Comparison of ENCODE assay signal across 11 cellular contexts in the genomic region with DNA sequence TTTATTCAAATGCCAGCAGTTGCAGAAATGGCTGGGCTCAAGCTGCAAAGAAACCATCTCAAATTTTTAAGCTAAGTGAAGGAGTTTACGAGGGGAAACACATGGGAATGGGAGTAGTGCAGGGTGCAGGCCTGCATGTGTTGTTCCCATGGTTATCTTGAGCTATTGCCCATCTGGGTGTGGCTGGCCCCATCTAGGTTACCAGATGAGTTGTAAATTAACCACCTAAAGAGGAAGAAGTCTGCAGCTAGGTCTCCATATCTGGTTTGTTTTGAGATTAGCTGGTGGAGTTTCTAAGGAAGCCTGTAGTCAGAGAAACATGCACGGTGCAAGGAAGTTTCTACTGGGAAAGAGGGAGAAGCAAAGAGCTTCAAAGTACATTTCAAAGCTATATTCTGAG. TPM values are rescaled to one million over a fixed set of nuclear protein-coding genes. Genes with fewer than 3 reads are reported as not detected.
A peak's percentile ranks its signal among the peaks of the same experiment; 100 is the strongest.
DNase-seq lines count a peak whose midpoint lies in the region; ATAC-seq and TF ChIP-seq lines count a peak whose summit lies in the region.
"Had no signal": no experiment of that assay in that cellular context is flagged by ENCODE, and none has a peak within 500 bp of the region (broad histone marks: within the 10 kb centered on the region; RNA-seq: fewer than 3 reads in every experiment).

No MANE protein-coding gene starts in this region.

- ATAC-seq in GM19468 (IDR thresholded peaks at IDR 0.05; ENCODE audit: extremely low read depth, unreplicated experiment) = peak; percentile 73
- ATAC-seq in HG03039 (IDR thresholded peaks at IDR 0.05; ENCODE audit: unreplicated experiment) = peak; percentile 69
- ATAC-seq: gastrocnemius medialis had no signal

- no peak overlapping the region for H3K4me3 ChIP-seq in dorsolateral prefrontal cortex
- H3K4me3 ChIP-seq: gastrocnemius medialis had no signal

- intact Hi-C loops in dorsolateral prefrontal cortex (cut with DNase I) = no loop called here

- peak; percentile 47 for DNase-seq in Caki2 (ENCODE audit: low read depth)
- DNase-seq in NOMO-1 treated with DMSO at 0.1 percent for 48 hours (lab: John Stamatoyannopoulos, UW; ENCODE audit: unreplicated experiment) = peak; percentile 96
- no peak for DNase-seq in NCI-H1436 treated with DMSO at 0.1 percent for 48 hours (lab: John Stamatoyannopoulos, UW)
- DNase-seq in NCI-H2081 treated with DMSO at 0.1 percent for 48 hours (lab: John Stamatoyannopoulos, UW) = no peak
- DNase-seq in dorsolateral prefrontal cortex = no peak
- DNase-seq in activated CD4-positive, CD25-positive, alpha-beta regulatory T cell (lab: John Stamatoyannopoulos, UW) = no peak
- DNase-seq: activated T-cell treated with anti-CD3 and anti-CD28 coated beads, Interleukin-2, amount 50 U/mL, for 48 hours; central memory CD4-positive, alpha-beta T cell; gastrocnemius medialis had no signal

- H3K27me3 ChIP-seq in dorsolateral prefrontal cortex = no peaks in the 10 kb centered on the region
- H3K27me3 ChIP-seq: gastrocnemius medialis had no signal

- no peak for TF ChIP-seq CTCF in dorsolateral prefrontal cortex (IDR thresholded peaks at IDR 0.05 in 54 of 56, conservative IDR thresholded peaks at IDR 0.05 in 2 of 56; ENCODE audit: low read depth in 1 of 56, partially characterized antibody in 56 of 56)

- in situ Hi-C loops in Caki2 (cut with HindIII; ENCODE audit: low pct_unique_long_range_greater_than_20kb, low sequenced_read_pairs) = no loop called here

- H3K27ac ChIP-seq in dorsolateral prefrontal cortex = no peak overlapping the region
- H3K27ac ChIP-seq: gastrocnemius medialis had no signal

RNA-seq across cellular contexts. Expression of a gene that starts 23.3 kb away (rescaled TPM):
- 2.3 and 7.8 TPM in 2 replicates for total RNA-seq in Caki2 (2014; rRNA removed; shearing (Covaris generic); ENCODE audit: low replicate concordance)
- 10 to 100 TPM; 15.5 to 92.8 (median 53.9) TPM for total RNA-seq in dorsolateral prefrontal cortex

RNA-seq across cellular contexts. Expression of a gene that starts 34.0 kb away (rescaled TPM):
- total RNA-seq in Caki2 (2014; rRNA removed; shearing (Covaris generic); ENCODE audit: low replicate concordance) = 0.71 TPM in 1 of 2 replicates, not detected in the other
- 1 to 10 TPM in 118 of 120 experiments, under 1 TPM in 2; 0.78 to 8.2 (median 3.8) TPM for total RNA-seq in dorsolateral prefrontal cortex

RNA-seq across cellular contexts. Expression of a gene that starts 56.7 kb away (rescaled TPM):
- total RNA-seq in Caki2 (2014; rRNA removed; shearing (Covaris generic); ENCODE audit: low replicate concordance) = 0.14 and 0.68 TPM in 2 replicates
- total RNA-seq in dorsolateral prefrontal cortex = 10 to 100 TPM in 115 of 120 experiments, 1 to 10 TPM in 5; 7.1 to 31.7 (median 16.0) TPM

Comparison
In these comparisons a context has a peak if more than half of its experiments do, and no peak if none do; other contexts are left out.
1. DNase-seq: peak in Caki2 (single experiment) and NOMO-1 treated with DMSO at 0.1 percent for 48 hours (single experiment); none in NCI-H1436 treated with DMSO at 0.1 percent for 48 hours (single experiment), NCI-H2081 treated with DMSO at 0.1 percent for 48 hours (single experiment), dorsolateral prefrontal cortex (0 of 10) and activated CD4-positive, CD25-positive, alpha-beta regulatory T cell (0 of 4).